In genomic region chr6:14876778-14877613, GRCh38 we compare ENCODE assay signal across 9 cellular contexts.
DNase-seq lines count a peak whose midpoint lies in the region; ATAC-seq, FAIRE-seq and TF ChIP-seq lines count a peak whose summit lies in the region.
"Had no signal": no experiment of that assay in that cellular context is flagged by ENCODE, and none has a peak within 500 bp of the region (broad histone marks: within the 10 kb centered on the region; RNA-seq: fewer than 3 reads in every experiment).

No MANE protein-coding gene starts in this region.

- H3K27me3 Mint-ChIP-seq in CD14-positive monocyte (ENCODE audit: low read depth in 3 of 3), result peaks cover 0 to 2% (median 0%) of the 10 kb centered on the region in 3 donors
- H3K27me3 Mint-ChIP-seq in activated CD8-positive, alpha-beta T cell treated with anti-CD3 and anti-CD28 coated beads, Interleukin-2, amount 10 ng/mL, durations not matched to agents 7 days and 5 days (ENCODE audit: low read depth), result no peaks in the 10 kb centered on the region
- H3K27me3 Mint-ChIP-seq in stimulated activated naive B cell treated with anti-CD40 and anti-IgM and Interleukin-4, amounts not matched to agents 10 μg/mL and 1 μg/mL and 100 μg/mL, for 72 hours, result no peaks in the 10 kb centered on the region

- H3K4me3 Mint-ChIP-seq in CD14-positive monocyte, result peak overlapping the region in 1 of 2 donors; percentile 67
- H3K4me3 Mint-ChIP-seq in activated CD8-positive, alpha-beta T cell treated with anti-CD3 and anti-CD28 coated beads, Interleukin-2, amount 10 ng/mL, durations not matched to agents 7 days and 5 days, result peak overlapping the region; percentile 49
- H3K4me3 Mint-ChIP-seq in stimulated activated naive B cell treated with anti-CD40 and anti-IgM and Interleukin-4, amounts not matched to agents 10 μg/mL and 1 μg/mL and 100 μg/mL, for 72 hours, result peak overlapping the region; percentile 37 to 73

- ATAC-seq in HG03442 (IDR thresholded peaks at IDR 0.05; ENCODE audit: unreplicated experiment), result peak; percentile 60
- peak; percentile 85 for ATAC-seq in activated CD8-positive, alpha-beta T cell treated with anti-CD3 and anti-CD28 coated beads, Interleukin-2, amount 10 ng/mL, durations not matched to agents 7 days and 5 days
- peak; percentile 75 to 77 for ATAC-seq in stimulated activated naive B cell treated with anti-CD40 and anti-IgM and Interleukin-4, amounts not matched to agents 10 μg/mL and 1 μg/mL and 100 μg/mL, for 72 hours (replicated peaks)

- DNase-seq in CD14-positive monocyte (ENCODE audit: low spot score), result peak; percentile 84
- DNase-seq in GM19239 (ENCODE audit: insufficient read length, low spot score), result peak; percentile 54
- DNase-seq in activated CD8-positive, alpha-beta T cell treated with anti-CD3 and anti-CD28 coated beads, Interleukin-2, amount 10 ng/mL, durations not matched to agents 7 days and 5 days, result peak; percentile 42
- DNase-seq in foreskin melanocyte, result peak; percentile 96
- peak; percentile 75 for DNase-seq in stimulated activated naive B cell treated with anti-CD40 and anti-IgM and Interleukin-4, amounts not matched to agents 10 μg/mL and 1 μg/mL and 100 μg/mL, for 72 hours
- DNase-seq in NCI-H1436 treated with DMSO at 0.1 percent for 48 hours (lab: John Stamatoyannopoulos, UW), result no peak
- DNase-seq in COLO668 (lab: John Stamatoyannopoulos, UW; ENCODE audit: unreplicated experiment), result no peak
- DNase-seq: pancreas had no signal

- H3K36me3 Mint-ChIP-seq in CD14-positive monocyte, result peaks cover 13 to 16% of the 10 kb centered on the region in 2 donors
- peaks cover 4% of the 10 kb centered on the region for H3K36me3 Mint-ChIP-seq in activated CD8-positive, alpha-beta T cell treated with anti-CD3 and anti-CD28 coated beads, Interleukin-2, amount 10 ng/mL, durations not matched to agents 7 days and 5 days (ENCODE audit: low read depth)
- peaks cover 0 to 10% of the 10 kb centered on the region in 2 donors for H3K36me3 Mint-ChIP-seq in stimulated activated naive B cell treated with anti-CD40 and anti-IgM and Interleukin-4, amounts not matched to agents 10 μg/mL and 1 μg/mL and 100 μg/mL, for 72 hours

- FAIRE-seq in GM19239 (lab: Jason Lieb, UNC), result peak; percentile 93
- FAIRE-seq: pancreas had no signal

- intact Hi-C loops in CD14-positive monocyte (cut with micrococcal nuclease), result loop anchor here in 1 of 2 donors (5.0 to 10.0 kb wide), 3 partner anchors 35 to 188 kb away; no protein-coding TSS in a partner anchor

- CTCF ChIA-PET in activated CD8-positive, alpha-beta T cell treated with anti-CD3 and anti-CD28 coated beads, Interleukin-2, amount 10 ng/mL, durations not matched to agents 7 days and 5 days (lab: Charles Lee), result interaction anchor here (0.5 to 1.8 kb wide), 4 partner anchors 9 to 550 kb away, joined by 3 to 4 read pairs (median 3); no protein-coding TSS in a partner anchor

- TF ChIP-seq CTCF in CD14-positive monocyte (IDR thresholded peaks at IDR 0.05), result no peak

- H3K27ac Mint-ChIP-seq in CD14-positive monocyte, result peak overlapping the region; percentile 99 to 100 (median 100)
- peak overlapping the region; percentile 80 for H3K27ac Mint-ChIP-seq in activated CD8-positive, alpha-beta T cell treated with anti-CD3 and anti-CD28 coated beads, Interleukin-2, amount 10 ng/mL, durations not matched to agents 7 days and 5 days
- H3K27ac Mint-ChIP-seq in stimulated activated naive B cell treated with anti-CD40 and anti-IgM and Interleukin-4, amounts not matched to agents 10 μg/mL and 1 μg/mL and 100 μg/mL, for 72 hours, result peak overlapping the region; percentile 93

- POLR2A ChIA-PET in activated CD8-positive, alpha-beta T cell treated with anti-CD3 and anti-CD28 coated beads, Interleukin-2, amount 10 ng/mL, durations not matched to agents 7 days and 5 days (lab: Charles Lee), result interaction anchor here (0.6 to 1.7 kb wide), 3 partner anchors 9 to 1469 kb away, joined by 3 to 5 read pairs (median 3); no protein-coding TSS in a partner anchor

- peaks cover 0 to 8% (median 0%) of the 10 kb centered on the region in 7 donors for H3K9me3 Mint-ChIP-seq in CD14-positive monocyte
- no peaks in the 10 kb centered on the region for H3K9me3 Mint-ChIP-seq in activated CD8-positive, alpha-beta T cell treated with anti-CD3 and anti-CD28 coated beads, Interleukin-2, amount 10 ng/mL, durations not matched to agents 7 days and 5 days (ENCODE audit: insufficient read depth)
- H3K9me3 Mint-ChIP-seq in stimulated activated naive B cell treated with anti-CD40 and anti-IgM and Interleukin-4, amounts not matched to agents 10 μg/mL and 1 μg/mL and 100 μg/mL, for 72 hours, result peaks cover 3 to 4% of the 10 kb centered on the region in 2 donors

- H3K4me1 Mint-ChIP-seq in CD14-positive monocyte, result peaks cover 95% of the 10 kb centered on the region
- H3K4me1 Mint-ChIP-seq in activated CD8-positive, alpha-beta T cell treated with anti-CD3 and anti-CD28 coated beads, Interleukin-2, amount 10 ng/mL, durations not matched to agents 7 days and 5 days (ENCODE audit: low read depth), result peaks cover 46% of the 10 kb centered on the region
- peaks cover 49 to 76% of the 10 kb centered on the region in 2 donors for H3K4me1 Mint-ChIP-seq in stimulated activated naive B cell treated with anti-CD40 and anti-IgM and Interleukin-4, amounts not matched to agents 10 μg/mL and 1 μg/mL and 100 μg/mL, for 72 hours

Comparison
In these comparisons a context has a peak if more than half of its experiments do, and no peak if none do; other contexts are left out.
1. DNase-seq: peak in CD14-positive monocyte (single experiment), GM19239 (single experiment), activated CD8-positive, alpha-beta T cell treated with anti-CD3 and anti-CD28 coated beads, Interleukin-2, amount 10 ng/mL, durations not matched to agents 7 days and 5 days (single experiment), foreskin melanocyte (single experiment) and stimulated activated naive B cell treated with anti-CD40 and anti-IgM and Interleukin-4, amounts not matched to agents 10 μg/mL and 1 μg/mL and 100 μg/mL, for 72 hours (single experiment); none in NCI-H1436 treated with DMSO at 0.1 percent for 48 hours (single experiment) and COLO668 (single experiment).
2. Peak in every context shown above with its lines, with median percentiles within 50 percentile points of each other: H3K27ac Mint-ChIP-seq and ATAC-seq.